32 cellular contexts compared by ENCODE assay signal in the genomic region with DNA sequence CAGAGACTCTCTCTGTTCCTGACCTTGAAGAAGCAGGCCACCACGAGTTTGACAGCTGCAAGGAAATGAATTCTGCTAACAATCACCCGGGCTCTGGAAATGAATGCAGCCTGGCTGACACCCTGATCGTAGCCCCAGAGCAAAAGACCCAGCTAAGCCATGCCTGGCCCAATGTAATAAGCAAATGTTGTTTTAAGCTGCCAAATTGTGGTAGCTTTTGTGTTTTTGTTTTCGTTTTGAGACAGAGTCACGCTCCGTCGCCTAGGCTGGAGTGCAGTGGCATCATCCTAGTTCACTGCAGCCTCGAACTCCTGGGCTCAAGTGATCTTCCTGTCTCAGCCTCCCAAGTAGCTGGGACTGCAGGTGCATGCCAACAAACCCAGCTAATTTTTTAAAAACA. TPM values are rescaled to one million over a fixed set of nuclear protein-coding genes. Genes with fewer than 3 reads are reported as not detected.
A peak's percentile ranks its signal among the peaks of the same experiment; 100 is the strongest.
DNase-seq lines count a peak whose midpoint lies in the region; ATAC-seq and TF ChIP-seq lines count a peak whose summit lies in the region.
"Had no signal": no experiment of that assay in that cellular context is flagged by ENCODE, and none has a peak within 500 bp of the region (broad histone marks: within the 10 kb centered on the region; RNA-seq: fewer than 3 reads in every experiment).

No MANE protein-coding gene starts in this region.

- ATAC-seq in GM21447 (IDR thresholded peaks at IDR 0.05; ENCODE audit: unreplicated experiment) (peak; percentile 63), left colon (no peak)
- no peak for ATAC-seq in naive thymus-derived CD4-positive, alpha-beta T cell
- ATAC-seq: activated T-cell treated with anti-CD3 and anti-CD28 coated beads, Interleukin-2, amount 50 U/mL, for 72 hours; natural killer cell; stimulated activated effector memory CD8-positive, alpha-beta T cell treated with anti-CD3 and anti-CD28 coated beads, Interleukin-12 subunit alpha, Interleukin-12 subunit beta, amount 100 ng/mL, for 72 hours had no signal

- TF ChIP-seq CTCF in OCI-LY3 (IDR thresholded peaks at IDR 0.05; ENCODE audit: low read depth, low read length) (no peak), parathyroid adenoma (IDR thresholded peaks at IDR 0.05) (no peak)

- H2AFZ ChIP-seq in OCI-LY3 (ENCODE audit: low read depth, low read length) (no peak overlapping the region), parathyroid adenoma (peak overlapping the region; percentile 45)

- no peak overlapping the region for H3K4me3 Mint-ChIP-seq in naive thymus-derived CD4-positive, alpha-beta T cell
- H3K4me3 Mint-ChIP-seq: activated CD4-positive, alpha-beta T cell treated with anti-CD3 and anti-CD28 coated beads, Interleukin-2, amount 10 ng/mL, durations not matched to agents 24 days and 14 days; activated naive CD4-positive, alpha-beta T cell treated with anti-CD3 and anti-CD28 coated beads, Interleukin-2, amount 10 ng/mL, durations not matched to agents 7 days and 5 days; activated T-cell treated with anti-CD3 and anti-CD28 coated beads, Interleukin-2, amount 50 U/mL, for 72 hours; H9; natural killer cell; stimulated activated effector memory CD8-positive, alpha-beta T cell treated with anti-CD3 and anti-CD28 coated beads, Interleukin-12 subunit alpha, Interleukin-12 subunit beta, amount 100 ng/mL, for 72 hours had no signal

- H3K9ac ChIP-seq in OCI-LY3 (ENCODE audit: low read length), result no peak overlapping the region
- no peak overlapping the region for H3K9ac ChIP-seq in parathyroid adenoma

- H3K4me3 ChIP-seq in OCI-LY3 (ENCODE audit: low read length) (no peak overlapping the region), parathyroid adenoma (ENCODE audit: low read depth, low read length) (no peak overlapping the region)
- H3K4me3 ChIP-seq in naive thymus-derived CD4-positive, alpha-beta T cell (ENCODE audit: low read length), result no peak overlapping the region
- H3K4me3 ChIP-seq: breast epithelium, testis, uterus had no signal

- peaks cover 0 to 6% (median 4%) of the 10 kb centered on the region in 5 donors for H3K36me3 Mint-ChIP-seq in naive thymus-derived CD4-positive, alpha-beta T cell
- H3K36me3 Mint-ChIP-seq: natural killer cell; stimulated activated effector memory CD8-positive, alpha-beta T cell treated with anti-CD3 and anti-CD28 coated beads, Interleukin-12 subunit alpha, Interleukin-12 subunit beta, amount 100 ng/mL, for 72 hours had no signal

- intact Hi-C loops in left colon (cut with DNase I, micrococcal nuclease), result no loop called here
- intact Hi-C loops in naive thymus-derived CD4-positive, alpha-beta T cell (cut with micrococcal nuclease), result loop anchor here in 1 of 2 donors (5.0 kb wide), 1 partner anchor 104 kb away; a partner anchor contains a TSS

- H3K27me3 ChIP-seq in OCI-LY3 (ENCODE audit: low read depth, low read length) (no peaks in the 10 kb centered on the region), parathyroid adenoma (ENCODE audit: control insufficient read depth, insufficient read depth, low read length) (no peaks in the 10 kb centered on the region)
- no peaks in the 10 kb centered on the region for H3K27me3 ChIP-seq in naive thymus-derived CD4-positive, alpha-beta T cell (ENCODE audit: control insufficient read depth in 2 of 2, insufficient read depth in 2 of 2, low read length in 2 of 2)
- H3K27me3 ChIP-seq: breast epithelium, testis, uterus had no signal

- H3K27ac ChIP-seq in OCI-LY3 (ENCODE audit: low read length) (no peak overlapping the region), parathyroid adenoma (peak overlapping the region; percentile 27)
- no peak overlapping the region for H3K27ac ChIP-seq in naive thymus-derived CD4-positive, alpha-beta T cell (ENCODE audit: low read depth, low read length)
- H3K27ac ChIP-seq: breast epithelium, testis, uterus had no signal

- no peaks in the 10 kb centered on the region for H3K27me3 Mint-ChIP-seq in naive thymus-derived CD4-positive, alpha-beta T cell

- CTCF ChIA-PET in naive thymus-derived CD4-positive, alpha-beta T cell (lab: Charles Lee), result interaction anchor here (1.1 to 2.8 kb wide), 4 partner anchors 16 to 262 kb away, joined by 3 to 28 read pairs (median 4); no protein-coding TSS in a partner anchor

- H3K9me3 ChIP-seq in OCI-LY3 (ENCODE audit: insufficient read depth, low read length) (no peaks in the 10 kb centered on the region), parathyroid adenoma (ENCODE audit: control insufficient read depth, low read length) (no peaks in the 10 kb centered on the region)
- H3K9me3 ChIP-seq in naive thymus-derived CD4-positive, alpha-beta T cell (ENCODE audit: control insufficient read depth in 2 of 3, low read length in 3 of 3), result no peaks in the 10 kb centered on the region
- H3K9me3 ChIP-seq: breast epithelium, testis, uterus had no signal

- H3K9me3 Mint-ChIP-seq in naive thymus-derived CD4-positive, alpha-beta T cell, result peaks cover 0 to 2% (median 0%) of the 10 kb centered on the region in 11 donors
- H3K9me3 Mint-ChIP-seq: activated CD4-positive, alpha-beta T cell treated with anti-CD3 and anti-CD28 coated beads, Interleukin-2, amount 10 ng/mL, durations not matched to agents 24 days and 14 days; activated naive CD4-positive, alpha-beta T cell treated with anti-CD3 and anti-CD28 coated beads, Interleukin-2, amount 10 ng/mL, durations not matched to agents 7 days and 5 days; activated T-cell treated with anti-CD3 and anti-CD28 coated beads, Interleukin-2, amount 50 U/mL, for 72 hours; H9; natural killer cell; stimulated activated effector memory CD8-positive, alpha-beta T cell treated with anti-CD3 and anti-CD28 coated beads, Interleukin-12 subunit alpha, Interleukin-12 subunit beta, amount 100 ng/mL, for 72 hours had no signal

- H3K4me2 ChIP-seq in OCI-LY3 (ENCODE audit: low read length) (peak overlapping the region; percentile 11; the same call in 1 of the 2 replicates), parathyroid adenoma (ENCODE audit: low read length) (no peak overlapping the region)

- H3K4me1 ChIP-seq in OCI-LY3 (ENCODE audit: low read length) (peaks cover 22% of the 10 kb centered on the region), parathyroid adenoma (peaks cover 5% of the 10 kb centered on the region)
- H3K4me1 ChIP-seq in naive thymus-derived CD4-positive, alpha-beta T cell (ENCODE audit: control insufficient read depth in 2 of 2, insufficient read depth in 2 of 2, low read length in 2 of 2), result peaks cover 0 to 17% of the 10 kb centered on the region in 2 donors
- H3K4me1 ChIP-seq: testis, uterus had no signal

- H3K36me3 ChIP-seq in OCI-LY3 (replicated peaks; ENCODE audit: low read depth, low read length) (no peaks in the 10 kb centered on the region), parathyroid adenoma (ENCODE audit: control insufficient read depth, insufficient read depth, low read length) (no peaks in the 10 kb centered on the region)
- H3K36me3 ChIP-seq in naive thymus-derived CD4-positive, alpha-beta T cell (ENCODE audit: control insufficient read depth in 2 of 3, insufficient read depth in 3 of 3, low read length in 3 of 3), result peaks cover 0 to 12% (median 0%) of the 10 kb centered on the region in 3 experiments
- H3K36me3 ChIP-seq: breast epithelium, uterus had no signal

- peak overlapping the region in 3 of 9 donors; percentile 21 to 72 (median 59) for H3K27ac Mint-ChIP-seq in naive thymus-derived CD4-positive, alpha-beta T cell
- H3K27ac Mint-ChIP-seq: activated CD4-positive, alpha-beta T cell treated with anti-CD3 and anti-CD28 coated beads, Interleukin-2, amount 10 ng/mL, durations not matched to agents 24 days and 14 days; activated naive CD4-positive, alpha-beta T cell treated with anti-CD3 and anti-CD28 coated beads, Interleukin-2, amount 10 ng/mL, durations not matched to agents 7 days and 5 days; activated T-cell treated with anti-CD3 and anti-CD28 coated beads, Interleukin-2, amount 50 U/mL, for 72 hours; H9; natural killer cell; stimulated activated effector memory CD8-positive, alpha-beta T cell treated with anti-CD3 and anti-CD28 coated beads, Interleukin-12 subunit alpha, Interleukin-12 subunit beta, amount 100 ng/mL, for 72 hours had no signal

- no peaks in the 10 kb centered on the region for H4K20me1 ChIP-seq in OCI-LY3 (ENCODE audit: insufficient read depth, low read length)

- POLR2A ChIA-PET in naive thymus-derived CD4-positive, alpha-beta T cell (lab: Charles Lee), result interaction anchor here (1.4 to 7.0 kb wide), 2 partner anchors 20 to 25 kb away, joined by 3 to 61 read pairs; no protein-coding TSS in a partner anchor

- H3K4me1 Mint-ChIP-seq in naive thymus-derived CD4-positive, alpha-beta T cell, result peaks cover 8 to 38% (median 27%) of the 10 kb centered on the region in 7 donors

- no peaks in the 10 kb centered on the region for H3K79me2 ChIP-seq in OCI-LY3 (ENCODE audit: low read length)
- no peaks in the 10 kb centered on the region for H3K79me2 ChIP-seq in parathyroid adenoma

- DNase-seq in GM03348 (ENCODE audit: low spot score) (peak; percentile 3), left colon (no peak), NCI-H1092 treated with DMSO at 0.1 percent for 48 hours (lab: John Stamatoyannopoulos, UW) (no peak), NCI-H748 (lab: John Stamatoyannopoulos, UW; ENCODE audit: unreplicated experiment) (no peak)
- no peak for DNase-seq in naive thymus-derived CD4-positive, alpha-beta T cell
- DNase-seq: activated CD4-positive, alpha-beta T cell treated with anti-CD3 and anti-CD28 coated beads, Interleukin-2, amount 10 ng/mL, durations not matched to agents 24 days and 14 days; activated naive CD4-positive, alpha-beta T cell treated with anti-CD3 and anti-CD28 coated beads, Interleukin-2, amount 10 ng/mL, durations not matched to agents 7 days and 5 days; activated T-cell treated with anti-CD3 and anti-CD28 coated beads, Interleukin-2, amount 50 U/mL, for 72 hours; C1 segment of cervical spinal cord; effector memory CD4-positive, alpha-beta T cell; erythroblast; foreskin melanocyte; H9; KG1; MV-4-11; natural killer cell; NCI-H1694 treated with DMSO at 0.1 percent for 48 hours; NCI-H774; OCI-M1; retina; stimulated activated CD4-positive, alpha-beta T cell treated with anti-CD3 and anti-CD28 coated beads, Interleukin-2, amount 100 ng/mL, for 48 hours; testis; uterus had no signal

RNA-seq across cellular contexts. Expression of a gene that starts 3.3 kb away (rescaled TPM):
- total RNA-seq in left colon, result not detected
- 1 to 10 TPM in 2 of 5 experiments, not detected in 3; 1.8 to 2.3 TPM for total RNA-seq in naive thymus-derived CD4-positive, alpha-beta T cell
- 1 to 10 TPM; 1.2 to 1.4 TPM for polyA plus RNA-seq in naive thymus-derived CD4-positive, alpha-beta T cell
- total RNA-seq: activated CD4-positive, alpha-beta T cell treated with anti-CD3 and anti-CD28 coated beads, Interleukin-2, amount 10 ng/mL, durations not matched to agents 24 days and 14 days; Daoy; H9; HT-29; natural killer cell; omental fat pad; T-helper 2 cell treated with Interferon-gamma antibody and Interleukin-4, amounts not matched to agents 100 ng/mL and 5 ng/mL, for 36 hours had no signal

RNA-seq across cellular contexts. Expression of a gene that starts 16.4 kb away (rescaled TPM):
- total RNA-seq in left colon, result not detected
- total RNA-seq in naive thymus-derived CD4-positive, alpha-beta T cell, result under 1 TPM in 1 of 5 experiments, not detected in 4; 0.89 TPM
- not detected for polyA plus RNA-seq in naive thymus-derived CD4-positive, alpha-beta T cell
- total RNA-seq: activated CD4-positive, alpha-beta T cell treated with anti-CD3 and anti-CD28 coated beads, Interleukin-2, amount 10 ng/mL, durations not matched to agents 24 days and 14 days; activated T-cell treated with anti-CD3 and anti-CD28 coated beads, Interleukin-2, amount 50 U/mL, for 72 hours; breast epithelium; Daoy; H9; HT-29; natural killer cell; omental fat pad; T-helper 2 cell treated with Interferon-gamma antibody and Interleukin-4, amounts not matched to agents 100 ng/mL and 5 ng/mL, for 36 hours; uterus had no signal

RNA-seq across cellular contexts. Expression of a gene that starts 22.2 kb away (rescaled TPM):
- total RNA-seq in left colon, result 10 to 100 TPM; 33.1 to 44.1 TPM
- 10 to 100 TPM; 22.2 to 41.6 (median 29.5) TPM for total RNA-seq in naive thymus-derived CD4-positive, alpha-beta T cell
- polyA plus RNA-seq in naive thymus-derived CD4-positive, alpha-beta T cell, result 10 to 100 TPM; 71.6 to 94.2 TPM

RNA-seq across cellular contexts. Expression of a gene that starts 24.7 kb away (rescaled TPM):
- under 1 TPM in 1 of 2 donors, not detected in 1; 0.64 TPM for total RNA-seq in left colon
- 1 to 10 TPM in 4 of 5 experiments, under 1 TPM in 1; 0.88 to 2.9 (median 1.4) TPM for total RNA-seq in naive thymus-derived CD4-positive, alpha-beta T cell
- polyA plus RNA-seq in naive thymus-derived CD4-positive, alpha-beta T cell, result not detected
- total RNA-seq: breast epithelium, Daoy, HT-29, omental fat pad, testis had no signal
